Comparison of ENCODE assay signal across 1 cellular context in the genomic region with DNA sequence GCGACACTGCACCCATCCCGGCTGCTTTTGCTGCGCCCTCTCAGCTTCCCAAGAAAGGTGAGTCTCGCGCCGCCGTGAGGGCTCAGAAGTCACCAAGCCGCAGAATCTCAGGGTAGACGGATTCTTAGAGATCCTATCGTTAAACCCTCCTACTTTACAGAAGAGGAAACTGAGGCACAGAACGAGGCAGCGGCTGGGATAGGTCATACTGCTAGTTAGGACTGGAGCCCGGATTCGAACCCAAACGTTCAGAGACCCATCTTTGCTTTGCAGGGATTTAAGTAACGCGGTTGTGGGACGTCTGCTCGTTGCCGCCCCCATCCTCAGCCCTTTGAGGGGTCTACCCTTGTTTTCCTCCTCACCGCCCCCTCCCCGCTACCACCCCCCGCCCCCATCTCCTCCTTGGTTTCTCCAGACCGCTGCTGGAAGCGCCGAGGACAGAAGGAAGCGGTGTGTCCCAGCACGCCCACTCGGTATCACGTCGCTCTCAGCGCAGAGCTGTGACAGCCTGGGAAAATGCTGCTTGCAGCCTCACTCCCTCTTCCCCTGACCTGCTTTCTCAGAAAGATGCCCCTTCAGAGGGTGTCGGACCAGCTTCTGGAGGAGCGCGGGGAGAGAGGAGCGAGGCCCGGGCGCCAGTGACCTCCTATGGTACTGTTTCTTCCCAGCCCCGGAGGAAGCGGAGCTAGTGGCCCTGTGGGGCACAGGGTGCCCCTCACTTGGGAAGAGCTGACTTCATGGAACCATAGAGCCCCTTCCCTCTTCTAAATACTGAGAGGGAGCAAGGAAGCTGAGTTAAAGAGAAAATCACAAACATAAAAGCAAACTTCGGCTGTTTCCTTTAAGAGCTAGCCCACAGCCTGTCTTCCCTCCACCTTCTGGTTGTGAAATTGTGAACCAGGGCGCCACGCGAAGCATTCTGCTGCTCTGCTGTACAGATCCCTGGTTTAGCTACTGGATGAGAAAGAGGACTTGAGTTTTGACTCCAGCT.
A peak's percentile ranks its signal among the peaks of the same experiment; 100 is the strongest.
TF ChIP-seq lines count a peak whose summit lies in the region.

No MANE protein-coding gene starts in this region.

TF ChIP-seq in neural cell, 6 proteins besides CTCF, POLR2A, EP300 and RAD21 (continued from another document):
- TF ChIP-seq, protein P1, sequence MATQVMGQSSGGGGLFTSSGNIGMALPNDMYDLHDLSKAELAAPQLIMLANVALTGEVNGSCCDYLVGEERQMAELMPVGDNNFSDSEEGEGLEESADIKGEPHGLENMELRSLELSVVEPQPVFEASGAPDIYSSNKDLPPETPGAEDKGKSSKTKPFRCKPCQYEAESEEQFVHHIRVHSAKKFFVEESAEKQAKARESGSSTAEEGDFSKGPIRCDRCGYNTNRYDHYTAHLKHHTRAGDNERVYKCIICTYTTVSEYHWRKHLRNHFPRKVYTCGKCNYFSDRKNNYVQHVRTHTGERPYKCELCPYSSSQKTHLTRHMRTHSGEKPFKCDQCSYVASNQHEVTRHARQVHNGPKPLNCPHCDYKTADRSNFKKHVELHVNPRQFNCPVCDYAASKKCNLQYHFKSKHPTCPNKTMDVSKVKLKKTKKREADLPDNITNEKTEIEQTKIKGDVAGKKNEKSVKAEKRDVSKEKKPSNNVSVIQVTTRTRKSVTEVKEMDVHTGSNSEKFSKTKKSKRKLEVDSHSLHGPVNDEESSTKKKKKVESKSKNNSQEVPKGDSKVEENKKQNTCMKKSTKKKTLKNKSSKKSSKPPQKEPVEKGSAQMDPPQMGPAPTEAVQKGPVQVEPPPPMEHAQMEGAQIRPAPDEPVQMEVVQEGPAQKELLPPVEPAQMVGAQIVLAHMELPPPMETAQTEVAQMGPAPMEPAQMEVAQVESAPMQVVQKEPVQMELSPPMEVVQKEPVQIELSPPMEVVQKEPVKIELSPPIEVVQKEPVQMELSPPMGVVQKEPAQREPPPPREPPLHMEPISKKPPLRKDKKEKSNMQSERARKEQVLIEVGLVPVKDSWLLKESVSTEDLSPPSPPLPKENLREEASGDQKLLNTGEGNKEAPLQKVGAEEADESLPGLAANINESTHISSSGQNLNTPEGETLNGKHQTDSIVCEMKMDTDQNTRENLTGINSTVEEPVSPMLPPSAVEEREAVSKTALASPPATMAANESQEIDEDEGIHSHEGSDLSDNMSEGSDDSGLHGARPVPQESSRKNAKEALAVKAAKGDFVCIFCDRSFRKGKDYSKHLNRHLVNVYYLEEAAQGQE (IDR thresholded peaks at IDR 0.05; ENCODE audit: borderline replicate concordance) = peak; percentile 12
- peak; percentile 44 for TF ChIP-seq SMC3 (conservative IDR thresholded peaks at IDR 0.05; ENCODE audit: poor library complexity)
